ENCODE assay signal across 5 cellular contexts in genomic region chr6:100923481-100923880, GRCh38.
"Had no signal": no experiment of that assay in that cellular context is flagged by ENCODE, and none has a peak within 500 bp of the region (broad histone marks: within the 10 kb centered on the region; RNA-seq: fewer than 3 reads in every experiment).

No MANE protein-coding gene starts in this region.

- H3K9me3 Mint-ChIP-seq: GM23338, H9 had no signal

- H3K4me3 Mint-ChIP-seq: GM23338, H9 had no signal

- H2AFZ ChIP-seq: GM23338 had no signal

- H3K4me3 ChIP-seq: GM23338, K562 had no signal

- ATAC-seq: GM23338, K562 had no signal

- H3K4me2 ChIP-seq: GM23338 had no signal

- H3K27ac Mint-ChIP-seq: GM23338 had no signal

- DNase-seq: H9, HCEC 1CT, IMR-90 had no signal
